38 cellular contexts compared by ENCODE assay signal in genomic region chr17:70699408-70699807, GRCh38.
"Had no signal": no experiment of that assay in that cellular context is flagged by ENCODE, and none has a peak within 500 bp of the region (broad histone marks: within the 10 kb centered on the region; RNA-seq: fewer than 3 reads in every experiment).

No MANE protein-coding gene starts in this region.

- H3K4me3 ChIP-seq: ascending aorta, cardiac muscle cell, MG63, PC-9 had no signal

- H3K4me2 ChIP-seq: PC-9 had no signal

- ATAC-seq: activated CD8-positive, alpha-beta memory T cell treated with anti-CD3 and anti-CD28 coated beads, Interleukin-2, amount 10 ng/mL, durations not matched to agents 7 days and 5 days; Right ventricle myocardium inferior; SK-N-SH treated with all-trans-retinoic acid at 6 μM for 48 hours had no signal

- H3K27ac ChIP-seq: ascending aorta, cardiac muscle cell, PC-9, RWPE1, WERI-Rb-1 had no signal

- H2AFZ ChIP-seq: PC-9 had no signal

- H3K9me3 ChIP-seq: ascending aorta, MG63 had no signal

- FAIRE-seq: RCC 7860 had no signal

- H3K27me3 ChIP-seq: ascending aorta, cardiac muscle cell had no signal

- DNase-seq: activated CD4-positive, alpha-beta memory T cell treated with anti-CD3 and anti-CD28 coated beads, Interleukin-2, amount 10 ng/mL, durations not matched to agents 7 days and 5 days; activated CD4-positive, alpha-beta T cell treated with anti-CD3 and anti-CD28 coated beads for 1 hour; activated CD4-positive, alpha-beta T cell treated with anti-CD3 and anti-CD28 coated beads for 48 hours; activated CD4-positive, CD25-positive, alpha-beta regulatory T cell; activated CD8-positive, alpha-beta memory T cell treated with anti-CD3 and anti-CD28 coated beads for 24 hours; activated CD8-positive, alpha-beta memory T cell treated with anti-CD3 and anti-CD28 coated beads, Interleukin-2, amount 10 ng/mL, durations not matched to agents 7 days and 5 days; activated CD8-positive, alpha-beta memory T cell treated with anti-CD3 and anti-CD28 coated beads, Interleukin-2, amount 50 U/mL, for 48 hours; activated effector memory CD4-positive, alpha-beta T cell treated with Interleukin-2 at 50 U/mL for 16 hours; activated naive CD4-positive, alpha-beta T cell; activated naive CD4-positive, alpha-beta T cell treated with anti-CD3 and anti-CD28 coated beads, Interleukin-2, amount 50 U/mL, for 16 hours; activated naive CD8-positive, alpha-beta T cell treated with anti-CD3 and anti-CD28 coated beads for 36 hours; activated T-cell treated with anti-CD3 and anti-CD28 coated beads, Interleukin-2, amount 50 U/mL, for 48 hours; amniotic stem cell; Kasumi-1; KG1; MG63; MV-4-11; NCI-H1092; NCI-H146; NCI-H187; NCI-H2029 treated with DMSO at 0.1 percent for 48 hours; NCI-H2107; NCI-H2171; NCI-H510A; NCI-H748 treated with DMSO at 0.1 percent for 48 hours; NK-92 treated with Interleukin-12 subunit alpha and Interleukin-12 subunit beta, amount 100 ng/mL, for 24 hours; PC-9; SIG-M5; T-helper 1 cell; T-helper 2 cell; T-helper 9 cell; WERI-Rb-1 had no signal

- H3K36me3 ChIP-seq: ascending aorta, cardiac muscle cell, MG63, WERI-Rb-1 had no signal

- H3K4me1 ChIP-seq: ascending aorta had no signal
